ENCODE assay signal across 1 cellular context in genomic region chr17:78759969-78760352, GRCh38.
TF ChIP-seq lines count a peak whose summit lies in the region.

No MANE protein-coding gene starts in this region.

TF ChIP-seq in HepG2, 621 proteins besides CTCF, POLR2A, EP300 and RAD21 (continued from another document):
- no peak for TF ChIP-seq PRDM10 (CRISPR knock-in tag; IDR thresholded peaks at IDR 0.05; ENCODE audit: low read depth)
- TF ChIP-seq ZNF605 (CRISPR knock-in tag; IDR thresholded peaks at IDR 0.05): no peak
- TF ChIP-seq ADNP (CRISPR knock-in tag; IDR thresholded peaks at IDR 0.05): no peak
- no peak for TF ChIP-seq ZNF280B (CRISPR knock-in tag; IDR thresholded peaks at IDR 0.05; ENCODE audit: borderline replicate concordance)
- 0 out of 2 replicates have a peak, but pooled peaks have one; percentile 4 for TF ChIP-seq KLF12 (CRISPR knock-in tag; IDR thresholded peaks at IDR 0.05; ENCODE audit: borderline replicate concordance)
TF ChIP-seq in HepG2: peak in this region for 1.
